1 cellular context compared by ENCODE assay signal in the genomic region with DNA sequence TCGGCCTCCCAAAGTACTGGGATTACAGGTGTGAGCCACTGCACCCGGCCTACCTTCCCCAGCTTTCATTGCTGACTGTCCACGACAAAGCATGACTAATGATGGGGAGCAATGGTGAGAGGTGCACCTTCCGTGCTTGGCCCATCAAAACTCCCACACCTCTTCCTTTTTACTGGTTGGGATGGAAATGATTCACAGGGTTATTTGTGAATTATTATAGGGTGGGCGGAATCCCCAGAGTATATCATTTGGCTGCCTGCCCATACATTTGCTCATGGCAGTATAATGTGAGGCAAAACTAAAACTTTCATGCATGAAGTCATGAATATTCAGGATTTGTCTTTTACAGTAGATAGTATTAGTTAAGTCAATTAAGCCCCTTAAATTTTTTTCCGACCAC.
TF ChIP-seq lines count a peak whose summit lies in the region.

No MANE protein-coding gene starts in this region.

TF ChIP-seq in IMR-90, 13 proteins besides CTCF, POLR2A, EP300 and RAD21 (continued from another document):
- TF ChIP-seq CEBPB (IDR thresholded peaks at IDR 0.05; ENCODE audit: low read depth, low read length) (no peak), RFX5 (IDR thresholded peaks at IDR 0.05; ENCODE audit: low read depth, low read length) (no peak)
